ENCODE assay signal across 10 cellular contexts in genomic region chr2:25853038-25853638, GRCh38. TPM values are rescaled to one million over a fixed set of nuclear protein-coding genes. Genes with fewer than 3 reads are reported as not detected.
DNase-seq lines count a peak whose midpoint lies in the region; ATAC-seq and TF ChIP-seq lines count a peak whose summit lies in the region.
"Had no signal": no experiment of that assay in that cellular context is flagged by ENCODE, and none has a peak within 500 bp of the region (broad histone marks: within the 10 kb centered on the region; RNA-seq: fewer than 3 reads in every experiment).

No MANE protein-coding gene starts in this region.

- H3K4me3 ChIP-seq in parathyroid adenoma (ENCODE audit: low read depth, low read length) (peak overlapping the region; percentile 9), dorsolateral prefrontal cortex (no peak overlapping the region)
- H3K4me3 ChIP-seq: colonic mucosa, tibial artery had no signal

- H3K79me2 ChIP-seq in parathyroid adenoma: peaks cover 11% of the 10 kb centered on the region

- H3K9me3 Mint-ChIP-seq in HFFc6: no peaks in the 10 kb centered on the region
- H3K9me3 Mint-ChIP-seq in activated naive CD8-positive, alpha-beta T cell (ENCODE audit: low read depth): no peaks in the 10 kb centered on the region

- TF ChIP-seq CTCF in HFFc6 (IDR thresholded peaks at IDR 0.05) (no peak), parathyroid adenoma (IDR thresholded peaks at IDR 0.05) (no peak), dorsolateral prefrontal cortex (IDR thresholded peaks at IDR 0.05 in 54 of 56, conservative IDR thresholded peaks at IDR 0.05 in 2 of 56; ENCODE audit: low read depth in 1 of 56, partially characterized antibody in 56 of 56) (no peak)

- no peak for DNase-seq in HFFc6
- peak; percentile 25 for DNase-seq in NOMO-1 treated with dmso at 0.1 percent for 144 hours (lab: John Stamatoyannopoulos, UW; ENCODE audit: unreplicated experiment)
- DNase-seq in dorsolateral prefrontal cortex: no peak
- DNase-seq: colonic mucosa, NCI-H345, tibial artery had no signal

- H3K4me2 ChIP-seq in parathyroid adenoma (ENCODE audit: low read length): peak overlapping the region; percentile 38

- no peaks in the 10 kb centered on the region for H3K36me3 Mint-ChIP-seq in HFFc6 (ENCODE audit: low read depth)
- H3K36me3 Mint-ChIP-seq in activated naive CD8-positive, alpha-beta T cell: no peaks in the 10 kb centered on the region

- intact Hi-C loops in dorsolateral prefrontal cortex (cut with DNase I): loop anchor here in 1 of 2 donors (10.0 kb wide), 1 partner anchor 292 kb away; no protein-coding TSS in a partner anchor

- ATAC-seq in GM19023 (IDR thresholded peaks at IDR 0.05; ENCODE audit: unreplicated experiment) (no peak), GM21528 (IDR thresholded peaks at IDR 0.05; ENCODE audit: low FRiP score, unreplicated experiment) (no peak)

- peaks cover 24% of the 10 kb centered on the region for H3K4me1 Mint-ChIP-seq in HFFc6 (ENCODE audit: low read depth)
- H3K4me1 Mint-ChIP-seq in activated naive CD8-positive, alpha-beta T cell (ENCODE audit: low read depth): peaks cover 51% of the 10 kb centered on the region

- H3K4me3 Mint-ChIP-seq in HFFc6: no peak overlapping the region
- H3K4me3 Mint-ChIP-seq in activated naive CD8-positive, alpha-beta T cell: peak overlapping the region; percentile 6

- H3K36me3 ChIP-seq in parathyroid adenoma (ENCODE audit: control insufficient read depth, insufficient read depth, low read length): no peaks in the 10 kb centered on the region
- H3K36me3 ChIP-seq: colonic mucosa, tibial artery had no signal

- no peaks in the 10 kb centered on the region for H3K9me3 ChIP-seq in parathyroid adenoma (ENCODE audit: control insufficient read depth, low read length)
- H3K9me3 ChIP-seq: colonic mucosa, tibial artery had no signal

- no peak overlapping the region for H3K9ac ChIP-seq in parathyroid adenoma

- H3K4me1 ChIP-seq in parathyroid adenoma: peaks cover 28% of the 10 kb centered on the region
- H3K4me1 ChIP-seq: colonic mucosa had no signal

- H3K27me3 Mint-ChIP-seq in HFFc6 (ENCODE audit: insufficient read depth): no peaks in the 10 kb centered on the region
- no peaks in the 10 kb centered on the region for H3K27me3 Mint-ChIP-seq in activated naive CD8-positive, alpha-beta T cell

- no peak overlapping the region for H2AFZ ChIP-seq in parathyroid adenoma

- H3K27me3 ChIP-seq in parathyroid adenoma (ENCODE audit: control insufficient read depth, insufficient read depth, low read length) (no peaks in the 10 kb centered on the region), dorsolateral prefrontal cortex (no peaks in the 10 kb centered on the region)
- H3K27me3 ChIP-seq: colonic mucosa, tibial artery had no signal

- peak overlapping the region; percentile 82; the same call in 1 of the 2 replicates for H3K27ac Mint-ChIP-seq in HFFc6
- peak overlapping the region; percentile 77 for H3K27ac Mint-ChIP-seq in activated naive CD8-positive, alpha-beta T cell

- H3K27ac ChIP-seq in parathyroid adenoma (peak overlapping the region; percentile 25), dorsolateral prefrontal cortex (no peak overlapping the region)
- H3K27ac ChIP-seq: colonic mucosa, tibial artery had no signal

RNA-seq across cellular contexts. Expression of gene ASXL2, which starts 25.1 kb away (rescaled TPM):
- total RNA-seq in HFFc6 (2021; fragmentation: NEBNext Ultra II Directional; extraction: Animal tissue kit (Norgen Biotek cat#: 25700)): 10 to 100 TPM; 24.6 to 29.6 (median 26.6) TPM
- 10 to 100 TPM; 24.4 to 56.0 (median 34.7) TPM for total RNA-seq in dorsolateral prefrontal cortex
